18 cellular contexts compared by ENCODE assay signal in the genomic region with DNA sequence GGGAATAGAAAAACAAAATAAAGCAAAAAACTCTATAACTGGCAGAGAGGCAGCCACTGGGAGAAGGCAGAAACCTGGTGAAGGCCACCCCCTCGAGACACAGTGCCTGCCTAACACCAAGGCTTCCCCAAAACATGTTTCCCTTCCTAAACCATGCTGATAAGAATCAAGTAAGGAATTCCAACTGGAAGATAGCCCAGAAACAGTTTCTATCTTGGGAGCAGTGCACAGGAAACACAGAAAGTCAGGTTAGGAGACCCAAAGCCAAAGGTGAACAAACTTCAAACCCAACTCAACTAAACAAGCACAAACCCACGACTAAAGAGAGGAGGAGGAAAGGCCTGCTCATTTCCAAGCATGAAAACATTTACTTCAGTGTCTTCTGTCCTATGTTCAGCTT.
"Had no signal": no experiment of that assay in that cellular context is flagged by ENCODE, and none has a peak within 500 bp of the region (broad histone marks: within the 10 kb centered on the region; RNA-seq: fewer than 3 reads in every experiment).

No MANE protein-coding gene starts in this region.

- DNase-seq: activated CD4-positive, alpha-beta T cell treated with anti-CD3 and anti-CD28 coated beads for 1 hour; activated CD4-positive, alpha-beta T cell treated with anti-CD3 and anti-CD28 coated beads, Interleukin-2, amount 50 U/mL, for 48 hours; activated CD8-positive, alpha-beta memory T cell treated with anti-CD3 and anti-CD28 coated beads, Interleukin-2, amount 10 ng/mL, durations not matched to agents 7 days and 5 days; activated naive CD4-positive, alpha-beta T cell treated with anti-CD3 and anti-CD28 coated beads for 36 hours; activated T-cell treated with anti-CD3 and anti-CD28 coated beads, Interleukin-2, amount 50 U/mL, for 1 hour; left lung; natural killer cell; stimulated activated CD4-positive, alpha-beta T cell treated with anti-CD3 and anti-CD28 coated beads, Interleukin-2, amount 100 ng/mL, for 48 hours; T-helper 1 cell; T1000; thyroid gland; uterus had no signal

- H2AFZ ChIP-seq: hepatocyte had no signal

- H3K27ac Mint-ChIP-seq: activated CD8-positive, alpha-beta memory T cell treated with anti-CD3 and anti-CD28 coated beads, Interleukin-2, amount 10 ng/mL, durations not matched to agents 7 days and 5 days; activated naive CD4-positive, alpha-beta T cell treated with anti-CD3 and anti-CD28 coated beads for 36 hours; activated T-helper 2 cell treated with anti-CD3 and anti-CD28 coated beads, Interferon-gamma antibody, Interleukin-2, Interleukin-4, amounts not matched to agents 10 μg/mL and 5 μg/mL and 100 μg/mL, durations not matched to agents 14 hours and 24 hours and 36 hours; brain; dendritic cell treated with granulocyte-macrophage colony-stimulating factor and Interleukin-4, amounts not matched to agents 40 ng/mL and 50 ng/mL, for 4 days; natural killer cell; stimulated activated memory B cell treated with anti-CD40 and anti-IgM and Interleukin-4, amounts not matched to agents 10 μg/mL and 1 μg/mL and 100 μg/mL, for 72 hours had no signal

- H3K9me3 Mint-ChIP-seq: activated naive CD4-positive, alpha-beta T cell treated with anti-CD3 and anti-CD28 coated beads for 36 hours; activated T-helper 2 cell treated with anti-CD3 and anti-CD28 coated beads, Interferon-gamma antibody, Interleukin-2, Interleukin-4, amounts not matched to agents 10 μg/mL and 5 μg/mL and 100 μg/mL, durations not matched to agents 14 hours and 24 hours and 36 hours; brain; dendritic cell treated with granulocyte-macrophage colony-stimulating factor and Interleukin-4, amounts not matched to agents 40 ng/mL and 50 ng/mL, for 4 days; stimulated activated memory B cell treated with anti-CD40 and anti-IgM and Interleukin-4, amounts not matched to agents 10 μg/mL and 1 μg/mL and 100 μg/mL, for 72 hours had no signal

- H3K9me3 ChIP-seq: left lung, neutrophil, thyroid gland, uterus had no signal

- H3K27me3 ChIP-seq: hepatocyte, left lung, neutrophil, thyroid gland, uterus had no signal

- H3K36me3 Mint-ChIP-seq: activated CD8-positive, alpha-beta memory T cell treated with anti-CD3 and anti-CD28 coated beads, Interleukin-2, amount 10 ng/mL, durations not matched to agents 7 days and 5 days; brain; natural killer cell; stimulated activated memory B cell treated with anti-CD40 and anti-IgM and Interleukin-4, amounts not matched to agents 10 μg/mL and 1 μg/mL and 100 μg/mL, for 72 hours had no signal

- H3K4me2 ChIP-seq: hepatocyte had no signal

- H3K4me1 ChIP-seq: left lung, thyroid gland, uterus had no signal

- H3K27me3 Mint-ChIP-seq: activated CD8-positive, alpha-beta memory T cell treated with anti-CD3 and anti-CD28 coated beads, Interleukin-2, amount 10 ng/mL, durations not matched to agents 7 days and 5 days; dendritic cell treated with granulocyte-macrophage colony-stimulating factor and Interleukin-4, amounts not matched to agents 40 ng/mL and 50 ng/mL, for 4 days; stimulated activated memory B cell treated with anti-CD40 and anti-IgM and Interleukin-4, amounts not matched to agents 10 μg/mL and 1 μg/mL and 100 μg/mL, for 72 hours had no signal

- H3K79me2 ChIP-seq: hepatocyte had no signal

- H3K27ac ChIP-seq: hepatocyte, left lung, neutrophil, thyroid gland, uterus had no signal

- H3K4me1 Mint-ChIP-seq: activated CD8-positive, alpha-beta memory T cell treated with anti-CD3 and anti-CD28 coated beads, Interleukin-2, amount 10 ng/mL, durations not matched to agents 7 days and 5 days; brain; natural killer cell; stimulated activated memory B cell treated with anti-CD40 and anti-IgM and Interleukin-4, amounts not matched to agents 10 μg/mL and 1 μg/mL and 100 μg/mL, for 72 hours had no signal

- H3K36me3 ChIP-seq: left lung, neutrophil, thyroid gland, uterus had no signal

- H3K4me3 Mint-ChIP-seq: activated CD8-positive, alpha-beta memory T cell treated with anti-CD3 and anti-CD28 coated beads, Interleukin-2, amount 10 ng/mL, durations not matched to agents 7 days and 5 days; activated naive CD4-positive, alpha-beta T cell treated with anti-CD3 and anti-CD28 coated beads for 36 hours; brain; dendritic cell treated with granulocyte-macrophage colony-stimulating factor and Interleukin-4, amounts not matched to agents 40 ng/mL and 50 ng/mL, for 4 days; natural killer cell; stimulated activated memory B cell treated with anti-CD40 and anti-IgM and Interleukin-4, amounts not matched to agents 10 μg/mL and 1 μg/mL and 100 μg/mL, for 72 hours had no signal

- H3K4me3 ChIP-seq: hepatocyte, left lung, thyroid gland, uterus had no signal
